Comparison of ENCODE assay signal across 9 cellular contexts in the genomic region with DNA sequence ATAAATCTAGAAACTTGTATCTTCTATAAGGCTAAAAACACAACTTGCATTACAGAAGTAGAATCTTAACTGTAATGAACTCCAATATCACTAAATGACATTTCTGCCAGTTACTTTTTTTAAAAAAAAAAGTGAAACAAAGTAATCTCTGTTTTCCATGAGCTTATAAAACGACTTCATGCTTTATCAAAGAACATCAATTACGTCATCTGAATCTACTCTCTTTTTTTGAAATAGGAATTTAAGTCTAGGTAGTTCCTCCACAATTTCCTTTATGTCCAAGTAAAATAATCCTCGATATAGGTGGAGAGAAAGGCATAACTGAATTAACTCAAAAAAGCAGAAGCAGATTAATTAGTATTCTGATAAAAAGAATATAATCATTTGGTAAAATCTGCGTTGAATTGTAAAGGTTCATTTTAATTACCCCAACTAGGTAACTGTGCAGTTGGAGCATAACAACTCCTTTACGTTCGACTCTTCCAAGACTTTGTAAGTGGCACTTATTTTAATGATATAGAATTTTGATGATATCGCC. TPM values are rescaled to one million over a fixed set of nuclear protein-coding genes. Genes with fewer than 3 reads are reported as not detected.
DNase-seq lines count a peak whose midpoint lies in the region; ATAC-seq and TF ChIP-seq lines count a peak whose summit lies in the region.
"Had no signal": no experiment of that assay in that cellular context is flagged by ENCODE, and none has a peak within 500 bp of the region (broad histone marks: within the 10 kb centered on the region; RNA-seq: fewer than 3 reads in every experiment).

No MANE protein-coding gene starts in this region.

- H3K27me3 ChIP-seq in MG63 (no peaks in the 10 kb centered on the region), duodenal mucosa (ENCODE audit: control insufficient read depth in 1 of 2, insufficient read depth in 2 of 2, low read length in 2 of 2) (no peaks in the 10 kb centered on the region)

- peaks cover 13 to 19% of the 10 kb centered on the region in 2 donors for H3K4me1 Mint-ChIP-seq in natural killer cell

- intact Hi-C loops in natural killer cell (cut with micrococcal nuclease), result loop anchor here (10.0 kb wide), 1 partner anchor 667 kb away; the partner anchor contains the start of gene TLE3

- peak overlapping the region; percentile 93 for H3K27ac ChIP-seq in duodenal mucosa (ENCODE audit: low read depth, low read length)

- peak overlapping the region; percentile 92 for H3K4me3 Mint-ChIP-seq in natural killer cell

- H3K27ac Mint-ChIP-seq in natural killer cell, result peak overlapping the region in 1 of 2 donors; percentile 73

- no peak for ATAC-seq in natural killer cell

- H3K4me3 ChIP-seq in AG04449 (ENCODE audit: low read depth, low read length) (peak overlapping the region; percentile 77), MG63 (peak overlapping the region; percentile 77), duodenal mucosa (ENCODE audit: low read depth in 1 of 2, low read length in 2 of 2) (peak overlapping the region; percentile 80 to 84)

- H3K27me3 Mint-ChIP-seq in natural killer cell (ENCODE audit: low read depth in 2 of 2), result peaks cover 28 to 55% of the 10 kb centered on the region in 2 donors

- no peaks in the 10 kb centered on the region for H3K9me3 Mint-ChIP-seq in natural killer cell

- peaks cover 5 to 32% of the 10 kb centered on the region in 2 donors for H3K4me1 ChIP-seq in duodenal mucosa (ENCODE audit: control insufficient read depth in 1 of 2, insufficient read depth in 2 of 2, low read length in 2 of 2)

- TF ChIP-seq CTCF in AG04449 (IDR thresholded peaks at IDR 0.05; ENCODE audit: insufficient read depth, low read length, missing control alignments), result no peak
- no peak for TF ChIP-seq CTCF in natural killer cell (IDR thresholded peaks at IDR 0.05)

- DNase-seq in AG04449 (ENCODE audit: low read depth, low spot score), result no peak
- DNase-seq in MG63, result no peak
- no peak for DNase-seq in natural killer cell
- DNase-seq in germinal center (ENCODE audit: low spot score), result no peak
- no peak for DNase-seq in superior temporal gyrus (ENCODE audit: extremely low spot score)
- no peak for DNase-seq in NCI-H128 (lab: John Stamatoyannopoulos, UW; ENCODE audit: unreplicated experiment)
- DNase-seq in HUDEP-2 (lab: John Stamatoyannopoulos, UW; ENCODE audit: unreplicated experiment in 76 of 76), result no peak
- DNase-seq: central memory CD4-positive, alpha-beta T cell had no signal

- POLR2A ChIA-PET in AG04449 (lab: Yijun Ruan, JAX), result no interaction called here

- H3K36me3 Mint-ChIP-seq in natural killer cell, result no peaks in the 10 kb centered on the region

- H3K36me3 ChIP-seq in MG63 (peaks cover 20% of the 10 kb centered on the region), duodenal mucosa (ENCODE audit: control insufficient read depth in 1 of 2, insufficient read depth in 2 of 2, low read length in 2 of 2) (no peaks in the 10 kb centered on the region)

- CTCF ChIA-PET in AG04449 (lab: Yijun Ruan, JAX), result interaction anchor here (0.8 to 5.7 kb wide), 6 partner anchors 14 to 1295 kb away, joined by 3 to 34 read pairs (median 7); no protein-coding TSS in a partner anchor

- peak overlapping the region; percentile 78 to 79 for H3K9ac ChIP-seq in duodenal mucosa (ENCODE audit: low read depth in 1 of 2, low read length in 2 of 2)

- H3K9me3 ChIP-seq in MG63 (no peaks in the 10 kb centered on the region), duodenal mucosa (ENCODE audit: control insufficient read depth in 1 of 2, low read length in 2 of 2) (no peaks in the 10 kb centered on the region)

RNA-seq across cellular contexts. Expression of gene UACA, which starts 1.4 kb away (rescaled TPM):
- total RNA-seq in MG63 (2014; rRNA removed; shearing (Covaris generic); ENCODE audit: low replicate concordance), result 37.6 and 51.6 TPM in 2 replicates
- total RNA-seq in natural killer cell, result 1 to 10 TPM; 1.1 to 3.1 (median 2.1) TPM
